10 cellular contexts compared by ENCODE assay signal in genomic region chr14:30624132-30624423, GRCh38. TPM values are rescaled to one million over a fixed set of nuclear protein-coding genes. Genes with fewer than 3 reads are reported as not detected.
DNase-seq lines count a peak whose midpoint lies in the region; ATAC-seq and TF ChIP-seq lines count a peak whose summit lies in the region.
"Had no signal": no experiment of that assay in that cellular context is flagged by ENCODE, and none has a peak within 500 bp of the region (broad histone marks: within the 10 kb centered on the region; RNA-seq: fewer than 3 reads in every experiment).

No MANE protein-coding gene starts in this region.

- TF ChIP-seq CTCF in AG04449 (IDR thresholded peaks at IDR 0.05; ENCODE audit: insufficient read depth, low read length, missing control alignments), result no peak
- no peak for TF ChIP-seq CTCF in DOHH2 (IDR thresholded peaks at IDR 0.05; ENCODE audit: low read depth, low read length, poor library complexity, severe bottlenecking)
- no peak for TF ChIP-seq CTCF in lower lobe of right lung (IDR thresholded peaks at IDR 0.05)

- H4K20me1 ChIP-seq in DOHH2 (ENCODE audit: control insufficient read depth, insufficient read depth, low read depth, low read length), result no peaks in the 10 kb centered on the region

- H3K9me3 ChIP-seq in DOHH2 (ENCODE audit: control insufficient read depth, insufficient read depth, low read length), result no peaks in the 10 kb centered on the region
- no peaks in the 10 kb centered on the region for H3K9me3 ChIP-seq in lower lobe of right lung
- no peaks in the 10 kb centered on the region for H3K9me3 ChIP-seq in aorta (ENCODE audit: control insufficient read depth, low read length)

- 92 to 94% methylated on average over 5 of the region's 5 CpGs for WGBS in aorta, 2 donors

- no peaks in the 10 kb centered on the region for H3K9me2 ChIP-seq in DOHH2 (replicated peaks; ENCODE audit: control insufficient read depth, low read length)

- no peak overlapping the region for H3K27ac Mint-ChIP-seq in activated T-helper 17 cell treated with anti-CD3 and anti-CD28 coated beads, Interleukin-2, amount 50 U/mL, for 72 hours

- H3K4me1 ChIP-seq in DOHH2 (ENCODE audit: control insufficient read depth, low read length) (peaks cover 39% of the 10 kb centered on the region), lower lobe of right lung (peaks cover 44% of the 10 kb centered on the region), aorta (ENCODE audit: control insufficient read depth in 1 of 2, insufficient read depth in 2 of 2, low read length in 2 of 2) (peaks cover 0 to 9% of the 10 kb centered on the region in 2 donors)

- no peaks in the 10 kb centered on the region for H3K27me3 Mint-ChIP-seq in activated T-helper 17 cell treated with anti-CD3 and anti-CD28 coated beads, Interleukin-2, amount 50 U/mL, for 72 hours

- intact Hi-C loops in lower lobe of right lung (cut with DNase I), result no loop called here
- intact Hi-C loops in aorta (cut with DNase I), result no loop called here

- no peaks in the 10 kb centered on the region for H3K27me3 ChIP-seq in DOHH2 (ENCODE audit: control insufficient read depth, low read length)
- H3K27me3 ChIP-seq in lower lobe of right lung (ENCODE audit: low read depth), result no peaks in the 10 kb centered on the region
- H3K27me3 ChIP-seq in aorta (ENCODE audit: control insufficient read depth in 1 of 2, insufficient read depth in 2 of 2, low read length in 1 of 2), result no peaks in the 10 kb centered on the region

- H3K4me3 Mint-ChIP-seq in activated T-helper 17 cell treated with anti-CD3 and anti-CD28 coated beads, Interleukin-2, amount 50 U/mL, for 72 hours, result peak overlapping the region; percentile 92

- DNase-seq in AG04449 (ENCODE audit: low read depth, low spot score) (no peak), lower lobe of right lung (no peak), NCI-H748 treated with DMSO at 0.1 percent for 48 hours (lab: John Stamatoyannopoulos, UW) (no peak), NCI-H1436 treated with DMSO at 0.1 percent for 48 hours (lab: John Stamatoyannopoulos, UW) (no peak), aorta (no peak)
- DNase-seq: kidney glomerular epithelial cell, NCI-H2081 treated with DMSO at 0.1 percent for 48 hours had no signal

- ATAC-seq in activated T-helper 17 cell treated with anti-CD3 and anti-CD28 coated beads, Interleukin-2, amount 50 U/mL, for 72 hours (replicated peaks), result no peak
- ATAC-seq in lower lobe of right lung, result no peak
- no peak for ATAC-seq in GM21360 (IDR thresholded peaks at IDR 0.05; ENCODE audit: unreplicated experiment)
- ATAC-seq in aorta (ENCODE audit: low FRiP score), result no peak

- POLR2A ChIA-PET in AG04449 (lab: Yijun Ruan, JAX), result no interaction called here

- H3K36me3 ChIP-seq in DOHH2 (ENCODE audit: control insufficient read depth, low read length) (peaks cover 26% of the 10 kb centered on the region), lower lobe of right lung (no peaks in the 10 kb centered on the region), aorta (ENCODE audit: control insufficient read depth in 1 of 2, insufficient read depth in 2 of 2, low read length in 1 of 2) (no peaks in the 10 kb centered on the region)

- peaks cover 65% of the 10 kb centered on the region for H3K79me2 ChIP-seq in DOHH2 (ENCODE audit: control insufficient read depth, low read length)

- CTCF ChIA-PET in AG04449 (lab: Yijun Ruan, JAX), result interaction anchor here (1.3 to 1.7 kb wide), 2 partner anchors 31 to 33 kb away, joined by 3 to 4 read pairs; no protein-coding TSS in a partner anchor

- H3K9me3 Mint-ChIP-seq in activated T-helper 17 cell treated with anti-CD3 and anti-CD28 coated beads, Interleukin-2, amount 50 U/mL, for 72 hours, result no peaks in the 10 kb centered on the region

- peak overlapping the region; percentile 82 for H3K4me3 ChIP-seq in AG04449 (ENCODE audit: low read depth, low read length)
- H3K4me3 ChIP-seq in DOHH2 (ENCODE audit: low read length), result peak overlapping the region; percentile 99
- peak overlapping the region; percentile 89 for H3K4me3 ChIP-seq in lower lobe of right lung
- no peak overlapping the region for H3K4me3 ChIP-seq in aorta (ENCODE audit: low read length in 2 of 2)

- H3K36me3 Mint-ChIP-seq in activated T-helper 17 cell treated with anti-CD3 and anti-CD28 coated beads, Interleukin-2, amount 50 U/mL, for 72 hours (ENCODE audit: low read depth), result peaks cover 40% of the 10 kb centered on the region

- peaks cover 27% of the 10 kb centered on the region for H3K4me1 Mint-ChIP-seq in activated T-helper 17 cell treated with anti-CD3 and anti-CD28 coated beads, Interleukin-2, amount 50 U/mL, for 72 hours

- peaks cover 20% of the 10 kb centered on the region for H3F3A ChIP-seq in DOHH2 (ENCODE audit: control insufficient read depth, insufficient read depth)

- peak overlapping the region; percentile 77 for H3K4me2 ChIP-seq in DOHH2 (ENCODE audit: low read length)

- H3K27ac ChIP-seq in DOHH2 (ENCODE audit: low read depth, low read length) (no peak overlapping the region), lower lobe of right lung (no peak overlapping the region), aorta (ENCODE audit: low read depth in 1 of 2, low read length in 2 of 2) (no peak overlapping the region)

RNA-seq across cellular contexts. Expression of gene SCFD1, which starts 2.0 kb away (rescaled TPM):
- 10 to 100 TPM; 53.9 to 70.7 TPM for total RNA-seq in activated T-helper 17 cell treated with anti-CD3 and anti-CD28 coated beads, Interleukin-2, amount 50 U/mL, for 72 hours
- total RNA-seq in lower lobe of right lung (73.8 TPM), aorta (10 to 100 TPM; 76.6 to 97.3 TPM)
- 10 to 100 TPM; 45.6 to 56.5 TPM for polyA plus RNA-seq in aorta

Comparison
In these comparisons a context has a peak if more than half of its experiments do, and no peak if none do; other contexts are left out.
1. H3K4me3 ChIP-seq: peak in AG04449 (single experiment), DOHH2 (single experiment) and lower lobe of right lung (single experiment); none in aorta (0 of 2).